1 cellular context compared by ENCODE assay signal in the genomic region with DNA sequence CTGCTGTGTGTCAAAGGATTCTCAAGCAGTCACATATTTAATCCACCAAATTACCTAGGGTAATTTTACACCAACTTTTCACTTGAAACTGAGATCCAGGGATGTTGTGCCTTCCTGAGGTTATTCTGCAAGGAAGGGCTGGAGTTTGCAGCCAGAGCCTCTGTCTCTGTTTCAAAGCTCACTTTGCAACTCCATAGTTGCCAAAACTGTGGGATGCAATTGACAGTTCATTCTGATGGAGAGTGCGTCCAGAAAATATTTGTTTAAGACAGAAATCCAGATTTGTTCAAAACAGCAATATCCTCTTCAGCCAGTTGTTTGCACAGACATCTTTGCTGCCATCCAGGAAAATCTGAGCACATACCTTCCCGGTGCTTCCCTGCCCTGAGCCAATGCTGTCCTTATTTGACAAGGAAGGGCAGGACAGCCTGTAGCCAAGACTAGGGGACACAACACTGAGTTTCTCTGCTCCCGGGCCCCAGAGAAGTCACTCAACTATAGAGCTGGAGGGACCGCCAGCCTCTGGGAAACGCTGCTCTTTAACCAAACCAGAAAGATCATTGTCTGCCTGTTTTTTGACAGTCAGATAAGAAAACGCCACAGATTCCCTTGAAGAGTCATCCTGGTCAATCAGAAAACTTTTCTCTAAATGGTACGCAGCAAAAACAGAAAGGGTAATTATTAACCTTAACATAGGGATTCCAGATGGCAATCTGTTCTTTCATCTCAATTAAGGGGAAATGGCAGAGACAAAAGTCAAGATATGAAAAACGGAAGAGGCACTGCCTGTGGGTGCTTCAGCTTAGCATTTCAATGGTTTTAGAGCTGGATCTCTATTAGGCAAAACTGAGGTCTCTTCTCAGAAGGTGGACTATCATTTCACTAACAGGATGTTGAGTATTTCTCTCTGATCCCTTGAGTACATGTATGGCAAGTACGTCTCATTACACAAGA.
TF ChIP-seq lines count a peak whose summit lies in the region.

No MANE protein-coding gene starts in this region.

TF ChIP-seq in SK-N-SH, 30 proteins besides CTCF, POLR2A, EP300 and RAD21 (continued from another document):
- peak; percentile 45; the same call in 1 of the 2 replicates for TF ChIP-seq POLR2AphosphoS5 (IDR thresholded peaks at IDR 0.05; ENCODE audit: low read depth, low read length)
- TF ChIP-seq FOXJ3 (CRISPR knock-in tag; IDR thresholded peaks at IDR 0.05): peak; percentile 66
- TF ChIP-seq RCOR1 (IDR thresholded peaks at IDR 0.05; ENCODE audit: low read length): peak; percentile 93
- TF ChIP-seq, protein P1, sequence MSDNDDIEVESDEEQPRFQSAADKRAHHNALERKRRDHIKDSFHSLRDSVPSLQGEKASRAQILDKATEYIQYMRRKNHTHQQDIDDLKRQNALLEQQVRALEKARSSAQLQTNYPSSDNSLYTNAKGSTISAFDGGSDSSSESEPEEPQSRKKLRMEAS (IDR thresholded peaks at IDR 0.05; ENCODE audit: low read depth): no peak
- no peak for TF ChIP-seq RXRA (IDR thresholded peaks at IDR 0.05; ENCODE audit: borderline replicate concordance, low read depth)
